12 cellular contexts compared by ENCODE assay signal in the genomic region with DNA sequence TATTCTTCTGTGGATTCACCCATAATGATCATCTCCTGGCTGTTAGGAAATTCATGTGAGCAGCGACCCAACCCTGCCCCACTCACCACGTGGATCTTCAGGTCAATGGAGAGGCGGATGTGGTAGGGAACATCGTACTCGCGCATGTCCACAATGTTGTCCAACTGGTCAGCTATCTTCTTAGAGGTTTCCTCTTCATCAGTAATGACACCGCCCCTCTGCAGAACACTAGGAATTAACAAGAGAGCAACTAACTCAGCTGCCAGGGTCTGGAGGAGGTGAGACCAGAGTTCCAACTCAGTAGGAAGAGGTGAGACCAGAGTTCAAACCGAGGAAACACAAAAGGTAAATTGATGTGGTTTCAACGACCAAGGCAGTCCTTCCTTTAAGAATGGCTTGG. TPM values are rescaled to one million over a fixed set of nuclear protein-coding genes. Genes with fewer than 3 reads are reported as not detected.
"Had no signal": no experiment of that assay in that cellular context is flagged by ENCODE, and none has a peak within 500 bp of the region (broad histone marks: within the 10 kb centered on the region; RNA-seq: fewer than 3 reads in every experiment).

No MANE protein-coding gene starts in this region.

- H3K4me1 ChIP-seq: HAP-1 had no signal

- H3K27ac ChIP-seq: GM23248, HL-60, KMS-11 had no signal

- FAIRE-seq: HepG2 had no signal

- H3K4me3 ChIP-seq: GM23248, HAP-1 had no signal

- H3K9me3 ChIP-seq: HAP-1 had no signal

- ATAC-seq: HCT116, HepG2 had no signal

- DNase-seq: GM23248, GOT3, H7, KBM-7 had no signal

RNA-seq across cellular contexts. Expression of gene P2RX2, which starts 58.9 kb away (rescaled TPM):
- total RNA-seq: GM23248, H4, HepG2, HT1080 had no signal
- polyA plus RNA-seq: GM23248, HepG2, IgD-negative memory B cell had no signal
